Comparison of ENCODE assay signal across 1 cellular context in the genomic region with DNA sequence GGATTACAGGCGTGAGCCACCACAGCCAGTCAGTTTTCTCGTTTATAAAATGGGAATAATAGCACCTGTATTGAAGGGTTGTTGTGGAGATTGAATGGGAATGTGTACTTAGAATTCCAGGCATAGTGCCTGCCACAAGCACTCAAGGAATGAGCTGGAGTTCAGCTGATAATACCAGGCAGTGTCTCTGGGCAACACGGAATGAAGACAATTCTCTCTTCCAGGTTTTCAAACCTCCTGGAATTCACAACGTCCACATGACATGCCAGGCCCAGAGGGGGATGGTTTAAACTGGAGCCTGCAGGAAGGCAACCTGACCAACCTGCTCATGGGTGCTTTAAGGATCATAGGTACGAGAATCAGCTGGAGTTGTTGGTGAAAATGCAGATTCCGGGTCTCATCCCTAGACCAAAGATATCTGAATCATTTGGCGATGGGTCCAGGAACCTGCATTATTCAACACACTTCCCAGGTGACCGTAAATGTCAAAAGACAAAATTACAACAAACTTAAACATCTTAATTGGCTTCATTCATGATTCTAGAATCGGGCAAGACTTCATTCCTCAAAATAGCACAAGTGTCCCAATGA.
TF ChIP-seq lines count a peak whose summit lies in the region.

No MANE protein-coding gene starts in this region.

TF ChIP-seq in HepG2, 621 proteins besides CTCF, POLR2A, EP300 and RAD21 (continued from another document and continues in another):
- TF ChIP-seq ZBTB10 (CRISPR knock-in tag; IDR thresholded peaks at IDR 0.05; ENCODE audit: borderline replicate concordance), result no peak
- TF ChIP-seq ZNF318 (CRISPR knock-in tag; IDR thresholded peaks at IDR 0.05), result no peak
- TF ChIP-seq BCL6 (CRISPR knock-in tag; IDR thresholded peaks at IDR 0.05), result peak; percentile 50; the same call in 1 of the 2 replicates
- no peak for TF ChIP-seq EEA1 (CRISPR knock-in tag; IDR thresholded peaks at IDR 0.05; ENCODE audit: borderline replicate concordance)
- no peak for TF ChIP-seq ZSCAN21 (CRISPR knock-in tag; IDR thresholded peaks at IDR 0.05; ENCODE audit: borderline replicate concordance)
- no peak for TF ChIP-seq SOX5 (CRISPR knock-in tag; IDR thresholded peaks at IDR 0.05; ENCODE audit: borderline replicate concordance)
- no peak for TF ChIP-seq RORA (CRISPR knock-in tag; IDR thresholded peaks at IDR 0.05)
- no peak for TF ChIP-seq KMT2A (CRISPR knock-in tag; IDR thresholded peaks at IDR 0.05)
- no peak for TF ChIP-seq THAP9 (CRISPR knock-in tag; IDR thresholded peaks at IDR 0.05; ENCODE audit: borderline replicate concordance)
- no peak for TF ChIP-seq FOXA1 (IDR thresholded peaks at IDR 0.05)
- peak; percentile 19; the same call in 1 of the 2 replicates for TF ChIP-seq FOXA1 (CRISPR knock-in tag; IDR thresholded peaks at IDR 0.05)
- no peak for TF ChIP-seq ZNF644 (CRISPR knock-in tag; IDR thresholded peaks at IDR 0.05; ENCODE audit: low read depth)
- TF ChIP-seq RARG (CRISPR knock-in tag; IDR thresholded peaks at IDR 0.05; ENCODE audit: low read depth), result no peak
- TF ChIP-seq ZNF543 (CRISPR knock-in tag; IDR thresholded peaks at IDR 0.05), result no peak
- no peak for TF ChIP-seq ZNF891 (CRISPR knock-in tag; IDR thresholded peaks at IDR 0.05)
- TF ChIP-seq HDAC6 (IDR thresholded peaks at IDR 0.05; ENCODE audit: low read depth, low read length), result no peak
- TF ChIP-seq TEAD3 (CRISPR knock-in tag; optimal IDR thresholded peaks at IDR 0.05; ENCODE audit: borderline replicate concordance), result peak; percentile 81
- TF ChIP-seq ZNF782 (CRISPR knock-in tag; IDR thresholded peaks at IDR 0.05; ENCODE audit: borderline replicate concordance), result no peak
- TF ChIP-seq DRAP1 (CRISPR knock-in tag; IDR thresholded peaks at IDR 0.05), result no peak
- TF ChIP-seq FOXK2 (IDR thresholded peaks at IDR 0.05), result no peak
- TF ChIP-seq RELA (CRISPR knock-in tag; IDR thresholded peaks at IDR 0.05), result no peak
- TF ChIP-seq ZFP36L1 (CRISPR knock-in tag; IDR thresholded peaks at IDR 0.05), result no peak
- TF ChIP-seq ZNF17 (CRISPR knock-in tag; IDR thresholded peaks at IDR 0.05), result no peak
- TF ChIP-seq ZNF878 (CRISPR knock-in tag; IDR thresholded peaks at IDR 0.05), result no peak
- no peak for TF ChIP-seq ZNF547 (CRISPR knock-in tag; IDR thresholded peaks at IDR 0.05)
- no peak for TF ChIP-seq ZNF660 (CRISPR knock-in tag; IDR thresholded peaks at IDR 0.05; ENCODE audit: borderline replicate concordance, low read depth)
- TF ChIP-seq ZNF614 (CRISPR knock-in tag; IDR thresholded peaks at IDR 0.05; ENCODE audit: borderline replicate concordance), result no peak
- no peak for TF ChIP-seq ETS1 (CRISPR knock-in tag; IDR thresholded peaks at IDR 0.05)
- no peak for TF ChIP-seq ZBTB39 (CRISPR knock-in tag; IDR thresholded peaks at IDR 0.05)
- TF ChIP-seq, protein P1, sequence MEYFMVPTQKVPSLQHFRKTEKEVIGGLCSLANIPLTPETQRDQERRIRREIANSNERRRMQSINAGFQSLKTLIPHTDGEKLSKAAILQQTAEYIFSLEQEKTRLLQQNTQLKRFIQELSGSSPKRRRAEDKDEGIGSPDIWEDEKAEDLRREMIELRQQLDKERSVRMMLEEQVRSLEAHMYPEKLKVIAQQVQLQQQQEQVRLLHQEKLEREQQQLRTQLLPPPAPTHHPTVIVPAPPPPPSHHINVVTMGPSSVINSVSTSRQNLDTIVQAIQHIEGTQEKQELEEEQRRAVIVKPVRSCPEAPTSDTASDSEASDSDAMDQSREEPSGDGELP (IDR thresholded peaks at IDR 0.05; ENCODE audit: borderline replicate concordance, low read depth), result peak; percentile 65; the same call in 1 of the 2 replicates
- no peak for TF ChIP-seq ARID2 (CRISPR knock-in tag; IDR thresholded peaks at IDR 0.05; ENCODE audit: borderline replicate concordance)
- TF ChIP-seq HMGA1 (CRISPR knock-in tag; conservative IDR thresholded peaks at IDR 0.05), result no peak
- TF ChIP-seq HNF1B (CRISPR knock-in tag; IDR thresholded peaks at IDR 0.05), result 0 out of 2 replicates have a peak, but pooled peaks have one; percentile 15
- TF ChIP-seq SKI (IDR thresholded peaks at IDR 0.05; ENCODE audit: partially characterized antibody), result no peak
